Comparison of ENCODE assay signal across 8 cellular contexts in the genomic region with DNA sequence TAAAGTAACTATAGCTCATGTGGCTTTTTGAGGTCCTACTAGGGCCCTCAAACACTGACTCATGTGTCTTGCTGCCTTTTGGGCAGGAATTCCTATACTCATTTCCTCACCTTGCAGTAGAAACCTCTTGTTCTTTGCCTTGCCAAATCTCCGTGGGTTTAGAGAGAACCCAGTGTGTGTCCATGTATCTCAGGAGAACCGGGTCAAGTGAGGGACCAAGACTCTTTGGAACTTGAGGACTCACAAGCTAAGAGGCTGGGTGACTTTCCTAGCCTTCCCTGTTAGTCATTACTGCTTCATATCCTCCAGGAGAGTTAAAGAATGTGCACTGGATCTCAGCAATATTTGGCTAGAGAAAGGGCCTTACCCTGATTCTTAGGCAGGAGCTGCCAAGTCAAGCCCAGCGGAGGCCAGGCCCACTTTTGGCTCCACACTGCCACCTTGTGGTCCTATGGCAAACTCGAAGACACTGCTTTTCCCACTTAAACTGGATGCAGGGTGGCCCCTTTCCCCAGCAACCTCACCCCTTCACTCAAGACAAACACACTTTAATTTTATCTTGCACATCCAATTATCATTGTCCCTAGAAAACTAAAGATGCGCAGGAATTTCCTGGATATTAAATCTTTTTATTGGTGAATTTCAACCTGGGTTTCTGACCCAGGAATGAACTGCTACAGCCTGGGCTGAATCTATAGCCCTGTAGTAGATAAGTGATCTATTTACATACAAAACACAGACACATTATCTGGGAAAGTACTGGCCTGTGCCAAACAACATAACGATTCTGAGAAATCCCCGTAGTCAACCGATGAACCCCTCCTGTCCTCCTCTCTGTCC. TPM values are rescaled to one million over a fixed set of nuclear protein-coding genes. Genes with fewer than 3 reads are reported as not detected.
DNase-seq lines count a peak whose midpoint lies in the region; ATAC-seq and TF ChIP-seq lines count a peak whose summit lies in the region.

No MANE protein-coding gene starts in this region.

- H3K4me2 ChIP-seq in DOHH2 (ENCODE audit: low read length) = no peak overlapping the region

- no peaks in the 10 kb centered on the region for H3K36me3 ChIP-seq in DOHH2 (ENCODE audit: control insufficient read depth, low read length)

- no peak overlapping the region for H3K27ac ChIP-seq in DOHH2 (ENCODE audit: low read depth, low read length)
- peak overlapping the region in 1 of 59 donors; percentile 10 for H3K27ac ChIP-seq in dorsolateral prefrontal cortex

- intact Hi-C loops in dorsolateral prefrontal cortex (cut with DNase I) = loop anchor here (1.0 to 10.0 kb wide), 6 partner anchors 72 to 314 kb away; no protein-coding TSS in a partner anchor

- H3K4me1 ChIP-seq in DOHH2 (ENCODE audit: control insufficient read depth, low read length) = no peaks in the 10 kb centered on the region

- H3K9me3 ChIP-seq in DOHH2 (ENCODE audit: control insufficient read depth, insufficient read depth, low read length) = no peaks in the 10 kb centered on the region

- no peaks in the 10 kb centered on the region; the same call in 1 of the 2 replicates for H3F3A ChIP-seq in DOHH2 (ENCODE audit: control insufficient read depth, insufficient read depth)

- H3K9me2 ChIP-seq in DOHH2 (replicated peaks; ENCODE audit: control insufficient read depth, low read length) = no peaks in the 10 kb centered on the region

- DNase-seq in NCI-H748 (lab: John Stamatoyannopoulos, UW; ENCODE audit: unreplicated experiment) = peak; percentile 48
- DNase-seq in activated CD4-positive, alpha-beta T cell treated with anti-CD3 and anti-CD28 coated beads, Interleukin-2, amount 50 U/mL, for 24 hours (ENCODE audit: low read depth in 1 of 2, low spot score in 1 of 2) = peak; percentile 62 to 80
- DNase-seq in dorsolateral prefrontal cortex = peak; percentile 72 to 88 (median 78)
- DNase-seq in medulla oblongata (ENCODE audit: extremely low spot score) = peak; percentile 93
- DNase-seq in stimulated activated CD8-positive, alpha-beta memory T cell treated with anti-CD3 and anti-CD28 coated beads, Interleukin-15, amount 100 ng/mL, for 24 hours (ENCODE audit: low read depth) = peak; percentile 65

- H4K20me1 ChIP-seq in DOHH2 (ENCODE audit: control insufficient read depth, insufficient read depth, low read depth, low read length) = no peaks in the 10 kb centered on the region

- H3K4me3 ChIP-seq in DOHH2 (ENCODE audit: low read length) (no peak overlapping the region), dorsolateral prefrontal cortex (no peak overlapping the region)

- TF ChIP-seq CTCF in DOHH2 (IDR thresholded peaks at IDR 0.05; ENCODE audit: low read depth, low read length, poor library complexity, severe bottlenecking) (peak; percentile 91), dorsolateral prefrontal cortex (IDR thresholded peaks at IDR 0.05 in 54 of 56, conservative IDR thresholded peaks at IDR 0.05 in 2 of 56; ENCODE audit: low read depth in 1 of 56, partially characterized antibody in 56 of 56) (peak; percentile 84 to 98 (median 94))

- H3K79me2 ChIP-seq in DOHH2 (ENCODE audit: control insufficient read depth, low read length) = no peaks in the 10 kb centered on the region

- ATAC-seq in HG03469 (IDR thresholded peaks at IDR 0.05; ENCODE audit: unreplicated experiment) = peak; percentile 46
- ATAC-seq in GM18870 (IDR thresholded peaks at IDR 0.05; ENCODE audit: unreplicated experiment) = no peak

- H3K27me3 ChIP-seq in DOHH2 (ENCODE audit: control insufficient read depth, low read length) = peaks cover 5% of the 10 kb centered on the region; the same call in 1 of the 2 replicates
- H3K27me3 ChIP-seq in dorsolateral prefrontal cortex = no peaks in the 10 kb centered on the region

RNA-seq across cellular contexts. Expression of a gene that starts 10.6 kb away (rescaled TPM):
- total RNA-seq in dorsolateral prefrontal cortex = 1 to 10 TPM in 2 of 120 experiments, under 1 TPM in 11, not detected in 107; 0.20 to 1.4 (median 0.39) TPM

RNA-seq across cellular contexts. Expression of a gene that starts 53.6 kb away (rescaled TPM):
- 1 to 10 TPM in 1 of 120 experiments, under 1 TPM in 5, not detected in 114; 0.21 to 1.1 (median 0.33) TPM for total RNA-seq in dorsolateral prefrontal cortex
